In genomic region chr2:29223851-29224692, GRCh38 we compare ENCODE assay signal across 11 cellular contexts.
A peak's percentile ranks its signal among the peaks of the same experiment; 100 is the strongest.
DNase-seq lines count a peak whose midpoint lies in the region; ATAC-seq, FAIRE-seq and TF ChIP-seq lines count a peak whose summit lies in the region.
"Had no signal": no experiment of that assay in that cellular context is flagged by ENCODE, and none has a peak within 500 bp of the region (broad histone marks: within the 10 kb centered on the region; RNA-seq: fewer than 3 reads in every experiment).

No MANE protein-coding gene starts in this region.

- peak; percentile 64 for FAIRE-seq in H54 (lab: Jason Lieb, UNC)

- DNase-seq in H54 (ENCODE audit: insufficient read length, low spot score) (peak; percentile 56), SK-MEL-5 (ENCODE audit: low read depth, low spot score) (peak; percentile 99), glomerular visceral epithelial cell (ENCODE audit: extremely low spot score) (peak; percentile 30), skeletal muscle cell (ENCODE audit: low read depth) (peak; percentile 68), NCI-H774 (lab: John Stamatoyannopoulos, UW) (no peak), NCI-H748 (lab: John Stamatoyannopoulos, UW; ENCODE audit: unreplicated experiment) (no peak)
- no peak for DNase-seq in activated CD4-positive, alpha-beta T cell treated with anti-CD3 and anti-CD28 coated beads for 48 hours
- DNase-seq: endodermal cell, NCI-H748 treated with DMSO at 0.1 percent for 48 hours, stomach had no signal

- no peak for ATAC-seq in GM18909 (IDR thresholded peaks at IDR 0.05; ENCODE audit: poor library complexity, unreplicated experiment)

- TF ChIP-seq POLR2A in H54 (IDR thresholded peaks at IDR 0.05; ENCODE audit: low read depth, low read length) = no peak

- H3K4me3 ChIP-seq in skeletal muscle cell (ENCODE audit: low read depth, low read length) = no peak overlapping the region
- H3K4me3 ChIP-seq: stomach had no signal

- in situ Hi-C loops in SK-MEL-5 (cut with HindIII; ENCODE audit: low pct_unique_long_range_greater_than_20kb, low sequenced_read_pairs) = no loop called here

Comparison
In these comparisons a context has a peak if more than half of its experiments do, and no peak if none do; other contexts are left out.
1. DNase-seq: peak in H54 (single experiment), SK-MEL-5 (single experiment), glomerular visceral epithelial cell (single experiment) and skeletal muscle cell (single experiment); none in activated CD4-positive, alpha-beta T cell treated with anti-CD3 and anti-CD28 coated beads for 48 hours (single experiment), NCI-H774 (single experiment) and NCI-H748 (single experiment).